Comparison of ENCODE assay signal across 26 cellular contexts in genomic region chr1:230151924-230152468, GRCh38.
"Had no signal": no experiment of that assay in that cellular context is flagged by ENCODE, and none has a peak within 500 bp of the region (broad histone marks: within the 10 kb centered on the region; RNA-seq: fewer than 3 reads in every experiment).

No MANE protein-coding gene starts in this region.

- H3K9me3 ChIP-seq: ascending aorta, body of pancreas, SJSA1 had no signal

- H3K36me3 Mint-ChIP-seq: activated CD8-positive, alpha-beta memory T cell treated with anti-CD3 and anti-CD28 coated beads, Interleukin-2, amount 10 ng/mL, durations not matched to agents 7 days and 5 days had no signal

- ATAC-seq: activated CD4-positive, CD25-positive, alpha-beta regulatory T cell treated with anti-CD3 and anti-CD28 coated beads, Interleukin-2, amount 50 U/mL, for 24 hours; activated CD8-positive, alpha-beta memory T cell treated with anti-CD3 and anti-CD28 coated beads, Interleukin-2, amount 10 ng/mL, durations not matched to agents 7 days and 5 days; activated naive CD4-positive, alpha-beta T cell treated with anti-CD3 and anti-CD28 coated beads, Interleukin-2, amount 50 U/mL, for 72 hours; activated naive CD8-positive, alpha-beta T cell treated with anti-CD3 and anti-CD28 coated beads, Interleukin-2, amount 50 U/mL, for 24 hours; body of pancreas; PC-3 had no signal

- DNase-seq: activated CD4-positive, alpha-beta T cell treated with anti-CD3 and anti-CD28 coated beads for 48 hours; activated CD4-positive, alpha-beta T cell treated with anti-CD3 and anti-CD28 coated beads, Interleukin-2, amount 50 U/mL, for 48 hours; activated CD8-positive, alpha-beta memory T cell treated with anti-CD3 and anti-CD28 coated beads, Interleukin-2, amount 10 ng/mL, durations not matched to agents 7 days and 5 days; activated effector memory CD4-positive, alpha-beta T cell treated with anti-CD3 and anti-CD28 coated beads, Interleukin-2, amount 50 U/mL, for 16 hours; activated naive CD4-positive, alpha-beta T cell treated with Interleukin-2 at 50 U/mL for 16 hours; activated naive CD8-positive, alpha-beta T cell treated with anti-CD3 and anti-CD28 coated beads, Interleukin-2, amount 50 U/mL, for 24 hours; activated T-cell treated with anti-CD3 and anti-CD28 coated beads, Interleukin-2, amount 50 U/mL, for 24 hours; amniotic stem cell; body of pancreas; Karpas-422; MM.1S; NCI-H1105; NCI-H146; NCI-H187 treated with DMSO at 0.1 percent for 48 hours; NCI-H2171; NCI-H226; NCI-H526; NCI-H82; PC-3; SHP77 had no signal

- H3K4me3 Mint-ChIP-seq: activated CD8-positive, alpha-beta memory T cell treated with anti-CD3 and anti-CD28 coated beads, Interleukin-2, amount 10 ng/mL, durations not matched to agents 7 days and 5 days; activated naive CD8-positive, alpha-beta T cell treated with anti-CD3 and anti-CD28 coated beads, Interleukin-2, amount 50 U/mL, for 24 hours; activated T-cell treated with anti-CD3 and anti-CD28 coated beads, Interleukin-2, amount 50 U/mL, for 24 hours; central memory CD8-positive, alpha-beta T cell; T-helper 1 cell treated with Interleukin-12 subunit alpha and Interleukin-12 subunit beta and Interleukin-4 antibody, amounts not matched to agents 30 μg/mL and 1 μg/mL, for 36 hours had no signal

- H3K4me3 ChIP-seq: ascending aorta, body of pancreas, SJSA1 had no signal

- H3K27ac Mint-ChIP-seq: activated CD8-positive, alpha-beta memory T cell treated with anti-CD3 and anti-CD28 coated beads, Interleukin-2, amount 10 ng/mL, durations not matched to agents 7 days and 5 days; activated naive CD4-positive, alpha-beta T cell treated with anti-CD3 and anti-CD28 coated beads, Interleukin-2, amount 50 U/mL, for 72 hours; activated naive CD8-positive, alpha-beta T cell treated with anti-CD3 and anti-CD28 coated beads, Interleukin-2, amount 50 U/mL, for 24 hours; activated T-cell treated with anti-CD3 and anti-CD28 coated beads, Interleukin-2, amount 50 U/mL, for 24 hours; T-helper 1 cell treated with Interleukin-12 subunit alpha and Interleukin-12 subunit beta and Interleukin-4 antibody, amounts not matched to agents 30 μg/mL and 1 μg/mL, for 36 hours had no signal

- H3K9me3 Mint-ChIP-seq: activated naive CD4-positive, alpha-beta T cell treated with anti-CD3 and anti-CD28 coated beads, Interleukin-2, amount 50 U/mL, for 72 hours; activated naive CD8-positive, alpha-beta T cell treated with anti-CD3 and anti-CD28 coated beads, Interleukin-2, amount 50 U/mL, for 24 hours; activated T-cell treated with anti-CD3 and anti-CD28 coated beads, Interleukin-2, amount 50 U/mL, for 24 hours; central memory CD8-positive, alpha-beta T cell; T-helper 1 cell treated with Interleukin-12 subunit alpha and Interleukin-12 subunit beta and Interleukin-4 antibody, amounts not matched to agents 30 μg/mL and 1 μg/mL, for 36 hours had no signal

- H3K27me3 ChIP-seq: ascending aorta, body of pancreas, SJSA1 had no signal

- H3K27ac ChIP-seq: body of pancreas, SJSA1 had no signal

- H3K36me3 ChIP-seq: ascending aorta, SJSA1 had no signal

- H3K27me3 Mint-ChIP-seq: activated CD8-positive, alpha-beta memory T cell treated with anti-CD3 and anti-CD28 coated beads, Interleukin-2, amount 10 ng/mL, durations not matched to agents 7 days and 5 days; activated naive CD8-positive, alpha-beta T cell treated with anti-CD3 and anti-CD28 coated beads, Interleukin-2, amount 50 U/mL, for 24 hours; activated T-cell treated with anti-CD3 and anti-CD28 coated beads, Interleukin-2, amount 50 U/mL, for 24 hours; central memory CD8-positive, alpha-beta T cell had no signal
